ENCODE assay signal across 8 cellular contexts in the genomic region with DNA sequence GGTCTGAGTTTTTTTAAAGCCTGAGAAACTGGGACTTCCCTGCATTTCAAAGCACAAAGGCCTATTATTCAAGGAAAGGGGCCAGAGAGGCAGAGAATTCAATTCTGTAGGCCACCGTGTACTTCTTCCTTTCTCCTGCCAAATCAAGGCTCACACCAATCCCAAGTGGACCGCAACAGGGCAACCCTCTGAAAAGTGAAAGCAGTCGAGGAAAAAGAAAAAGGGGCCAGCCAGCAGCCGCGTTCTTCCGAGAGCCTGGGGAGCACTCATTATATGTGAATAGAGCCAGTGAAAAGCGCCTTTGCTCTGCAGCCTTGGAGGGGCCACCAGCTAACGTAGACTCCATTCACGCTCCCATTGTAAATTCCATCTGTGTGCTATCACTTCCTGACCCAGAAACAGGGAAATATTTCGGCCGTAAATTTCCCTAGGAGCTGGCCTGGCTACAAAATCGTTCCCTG. TPM values are rescaled to one million over a fixed set of nuclear protein-coding genes. Genes with fewer than 3 reads are reported as not detected.
DNase-seq lines count a peak whose midpoint lies in the region; TF ChIP-seq lines count a peak whose summit lies in the region.

No MANE protein-coding gene starts in this region.

- H3K27me3 ChIP-seq in testis = no peaks in the 10 kb centered on the region
- H3K27me3 ChIP-seq in BE2C = no peaks in the 10 kb centered on the region

- TF ChIP-seq CTCF in testis (IDR thresholded peaks at IDR 0.05) = no peak
- TF ChIP-seq CTCF in BE2C (IDR thresholded peaks at IDR 0.05; ENCODE audit: low read depth, low read length) = no peak

- peak; percentile 63 for DNase-seq in M059J (ENCODE audit: low read depth)
- DNase-seq in epidermal melanocyte (ENCODE audit: insufficient read length, low spot score) = peak; percentile 31
- DNase-seq in testis = peak; percentile 49
- DNase-seq in BE2C = no peak
- no peak for DNase-seq in stimulated activated naive CD4-positive, alpha-beta T cell treated with Interleukin-2 at 50 U/mL for 16 hours (lab: John Stamatoyannopoulos, UW)
- DNase-seq in NCI-H526 (lab: John Stamatoyannopoulos, UW) = no peak
- DNase-seq in OCI-M1 (lab: John Stamatoyannopoulos, UW) = no peak

- WGBS in mesodermal cell (ENCODE audit: insufficient coverage in 2 of 2), 2 experiments = 17 to 19% methylated on average over 9 to 10 of the region's 12 CpGs
- 39 to 49% methylated on average over 12 of the region's 12 CpGs for WGBS in testis, 2 donors

- H3K27ac ChIP-seq in mesodermal cell (ENCODE audit: low read depth, low read length, severe bottlenecking) = peak overlapping the region; percentile 98
- H3K27ac ChIP-seq in testis = peak overlapping the region; percentile 26 to 68

- intact Hi-C loops in testis (cut with DNase I; ENCODE audit: low total_unique reads) = no loop called here

- TF ChIP-seq POLR2A in testis (IDR thresholded peaks at IDR 0.05) = no peak

- H3K4me1 ChIP-seq in mesodermal cell (ENCODE audit: control insufficient read depth, insufficient read depth, low read length, poor library complexity, severe bottlenecking) (peaks cover 13% of the 10 kb centered on the region), testis (no peaks in the 10 kb centered on the region), BE2C (no peaks in the 10 kb centered on the region)

- H3K4me3 ChIP-seq in mesodermal cell (ENCODE audit: extremely low read depth, insufficient read depth, low read length, poor library complexity, severe bottlenecking) (peak overlapping the region; percentile 9), testis (peak overlapping the region in 1 of 2 donors; percentile 2), BE2C (ENCODE audit: low read depth, low read length) (no peak overlapping the region)

- H3K36me3 ChIP-seq in mesodermal cell (ENCODE audit: control insufficient read depth, insufficient read depth, low read length) (no peaks in the 10 kb centered on the region), testis (ENCODE audit: low read depth, missing control alignments) (no peaks in the 10 kb centered on the region), BE2C (no peaks in the 10 kb centered on the region)

- peaks cover 4% of the 10 kb centered on the region for H3K9me3 ChIP-seq in mesodermal cell (ENCODE audit: control insufficient read depth, low read length)
- no peaks in the 10 kb centered on the region for H3K9me3 ChIP-seq in testis
- no peaks in the 10 kb centered on the region for H3K9me3 ChIP-seq in BE2C

RNA-seq across cellular contexts. Expression of gene THUMPD3, which starts 45.9 kb away (rescaled TPM):
- total RNA-seq in M059J (2014; rRNA removed; shearing (Covaris generic)) = 24.4 and 29.3 TPM in 2 replicates
- 44.3 TPM for polyA plus RNA-seq in mesodermal cell (2013, experiment 1 of 2)
- 47.6 TPM for polyA plus RNA-seq in mesodermal cell (2013, experiment 2 of 2)
- total RNA-seq in testis = 10 to 100 TPM; 55.0 to 76.1 TPM
- polyA plus RNA-seq in testis (ENCODE audit: insufficient read depth, low read depth, low replicate concordance) = 140 TPM
- 53.9 TPM for polyA plus RNA-seq in BE2C (2012; ENCODE audit: insufficient read depth, insufficient read length, low read depth)

Comparison
In these comparisons a context has a peak if more than half of its experiments do, and no peak if none do; other contexts are left out.
1. DNase-seq: peak in M059J (single experiment), epidermal melanocyte (single experiment) and testis (single experiment); none in BE2C (single experiment), stimulated activated naive CD4-positive, alpha-beta T cell treated with Interleukin-2 at 50 U/mL for 16 hours (single experiment), NCI-H526 (0 of 2) and OCI-M1 (single experiment).